ENCODE assay signal across 3 cellular contexts in the genomic region with DNA sequence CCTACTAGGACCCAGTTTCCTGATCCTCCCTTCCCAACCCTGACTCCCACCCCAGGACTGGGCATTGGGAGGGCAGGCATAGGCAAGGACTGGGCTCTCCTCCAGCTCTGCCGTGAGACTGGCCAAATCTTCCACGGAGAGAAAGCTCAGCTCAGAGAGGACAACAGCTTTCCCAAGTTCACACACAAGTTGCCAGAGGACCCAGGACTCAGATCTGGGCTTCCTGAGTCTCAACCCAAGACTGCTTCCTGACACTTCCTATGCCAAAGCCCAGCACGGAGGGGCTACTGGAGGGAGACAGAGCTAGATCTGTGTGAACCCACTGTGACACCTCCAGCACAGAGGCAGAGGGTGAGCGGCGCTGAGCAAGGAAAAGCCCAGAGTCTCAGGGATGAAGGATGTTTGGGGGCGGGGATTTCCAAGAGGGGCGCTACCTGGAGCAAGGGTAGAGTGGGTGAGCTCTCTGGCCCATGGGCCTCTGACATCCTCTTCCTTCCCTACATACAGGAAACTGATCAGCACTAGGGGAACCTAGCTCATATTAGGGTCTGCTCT.
A peak's percentile ranks its signal among the peaks of the same experiment; 100 is the strongest.
TF ChIP-seq lines count a peak whose summit lies in the region.

No MANE protein-coding gene starts in this region.

TF ChIP-seq in HepG2, 621 proteins besides CTCF, POLR2A, EP300 and RAD21:
- 0 out of 2 replicates have a peak, but pooled peaks have one; percentile 37 for TF ChIP-seq ZNF468 (CRISPR knock-in tag; IDR thresholded peaks at IDR 0.05)
- TF ChIP-seq, protein P1, sequence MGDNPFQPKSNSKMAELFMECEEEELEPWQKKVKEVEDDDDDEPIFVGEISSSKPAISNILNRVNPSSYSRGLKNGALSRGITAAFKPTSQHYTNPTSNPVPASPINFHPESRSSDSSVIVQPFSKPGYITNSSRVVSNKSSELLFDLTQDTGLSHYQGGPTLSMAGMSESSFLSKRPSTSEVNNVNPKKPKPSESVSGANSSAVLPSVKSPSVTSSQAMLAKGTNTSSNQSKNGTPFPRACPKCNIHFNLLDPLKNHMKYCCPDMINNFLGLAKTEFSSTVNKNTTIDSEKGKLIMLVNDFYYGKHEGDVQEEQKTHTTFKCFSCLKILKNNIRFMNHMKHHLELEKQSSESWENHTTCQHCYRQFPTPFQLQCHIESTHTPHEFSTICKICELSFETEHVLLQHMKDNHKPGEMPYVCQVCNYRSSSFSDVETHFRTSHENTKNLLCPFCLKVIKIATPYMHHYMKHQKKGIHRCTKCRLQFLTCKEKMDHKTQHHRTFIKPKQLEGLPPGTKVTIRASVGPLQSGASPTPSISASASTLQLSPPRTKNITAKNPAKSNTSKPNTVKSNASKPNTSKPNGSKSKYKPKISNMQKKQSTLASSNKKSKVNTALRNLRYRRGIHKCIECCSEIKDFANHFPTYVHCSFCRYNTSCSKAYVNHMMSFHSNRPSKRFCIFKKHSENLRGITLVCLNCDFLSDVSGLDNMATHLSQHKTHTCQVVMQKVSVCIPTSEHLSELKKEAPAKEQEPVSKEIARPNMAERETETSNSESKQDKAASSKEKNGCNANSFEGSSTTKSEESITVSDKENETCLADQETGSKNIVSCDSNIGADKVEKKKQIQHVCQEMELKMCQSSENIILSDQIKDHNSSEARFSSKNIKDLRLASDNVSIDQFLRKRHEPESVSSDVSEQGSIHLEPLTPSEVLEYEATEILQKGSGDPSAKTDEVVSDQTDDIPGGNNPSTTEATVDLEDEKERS (CRISPR knock-in tag; IDR thresholded peaks at IDR 0.05), result no peak
- TF ChIP-seq ZNF207 (IDR thresholded peaks at IDR 0.05; ENCODE audit: borderline replicate concordance), result no peak
- TF ChIP-seq NFKB2 (CRISPR knock-in tag; IDR thresholded peaks at IDR 0.05; ENCODE audit: borderline replicate concordance), result 0 out of 2 replicates have a peak, but pooled peaks have one; percentile 18
- TF ChIP-seq ZNF552 (CRISPR knock-in tag; IDR thresholded peaks at IDR 0.05; ENCODE audit: borderline replicate concordance), result no peak
- no peak for TF ChIP-seq ZBTB44 (CRISPR knock-in tag; IDR thresholded peaks at IDR 0.05)
- no peak for TF ChIP-seq ZNF607 (CRISPR knock-in tag; IDR thresholded peaks at IDR 0.05; ENCODE audit: borderline replicate concordance)

TF ChIP-seq in H1, 55 proteins besides CTCF, POLR2A, EP300 and RAD21 (continues in another document):
- TF ChIP-seq BCL11A (IDR thresholded peaks at IDR 0.05; ENCODE audit: low read depth in 2 of 2, low read length in 2 of 2) (no peak), CEBPB (IDR thresholded peaks at IDR 0.05; ENCODE audit: low read depth, low read length) (no peak), YY1 (IDR thresholded peaks at IDR 0.05; ENCODE audit: low read depth, low read length) (no peak), KDM4A (IDR thresholded peaks at IDR 0.05; ENCODE audit: low read depth, low read length, severe bottlenecking) (no peak), FOSL1 (IDR thresholded peaks at IDR 0.05; ENCODE audit: insufficient read depth, low read depth, low read length) (no peak), SP1 (IDR thresholded peaks at IDR 0.05; ENCODE audit: low read depth, low read length) (no peak), RXRA (IDR thresholded peaks at IDR 0.05; ENCODE audit: insufficient read depth, low read depth, low read length) (no peak), SIX5 (IDR thresholded peaks at IDR 0.05; ENCODE audit: low read depth, low read length) (no peak), GTF2F1 (IDR thresholded peaks at IDR 0.05; ENCODE audit: borderline replicate concordance, low read depth, low read length) (no peak), TAF1 (IDR thresholded peaks at IDR 0.05; ENCODE audit: low read depth, low read length) (no peak)
- TF ChIP-seq, protein P2, sequence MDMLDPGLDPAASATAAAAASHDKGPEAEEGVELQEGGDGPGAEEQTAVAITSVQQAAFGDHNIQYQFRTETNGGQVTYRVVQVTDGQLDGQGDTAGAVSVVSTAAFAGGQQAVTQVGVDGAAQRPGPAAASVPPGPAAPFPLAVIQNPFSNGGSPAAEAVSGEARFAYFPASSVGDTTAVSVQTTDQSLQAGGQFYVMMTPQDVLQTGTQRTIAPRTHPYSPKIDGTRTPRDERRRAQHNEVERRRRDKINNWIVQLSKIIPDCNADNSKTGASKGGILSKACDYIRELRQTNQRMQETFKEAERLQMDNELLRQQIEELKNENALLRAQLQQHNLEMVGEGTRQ (IDR thresholded peaks at IDR 0.05; ENCODE audit: low read length), result no peak
- TF ChIP-seq, protein P3, sequence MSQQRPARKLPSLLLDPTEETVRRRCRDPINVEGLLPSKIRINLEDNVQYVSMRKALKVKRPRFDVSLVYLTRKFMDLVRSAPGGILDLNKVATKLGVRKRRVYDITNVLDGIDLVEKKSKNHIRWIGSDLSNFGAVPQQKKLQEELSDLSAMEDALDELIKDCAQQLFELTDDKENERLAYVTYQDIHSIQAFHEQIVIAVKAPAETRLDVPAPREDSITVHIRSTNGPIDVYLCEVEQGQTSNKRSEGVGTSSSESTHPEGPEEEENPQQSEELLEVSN (IDR thresholded peaks at IDR 0.05), result no peak

TF ChIP-seq in GM12891, 5 proteins besides CTCF, POLR2A, EP300 and RAD21:
- TF ChIP-seq POLR2AphosphoS5 (IDR thresholded peaks at IDR 0.05; ENCODE audit: low read depth, low read length) (no peak), POU2F2 (IDR thresholded peaks at IDR 0.05; ENCODE audit: low read depth, low read length) (no peak), SPI1 (IDR thresholded peaks at IDR 0.05; ENCODE audit: low read depth, low read length) (no peak), TAF1 (IDR thresholded peaks at IDR 0.05; ENCODE audit: low read depth, low read length) (no peak)
